12 cellular contexts compared by ENCODE assay signal in the genomic region with DNA sequence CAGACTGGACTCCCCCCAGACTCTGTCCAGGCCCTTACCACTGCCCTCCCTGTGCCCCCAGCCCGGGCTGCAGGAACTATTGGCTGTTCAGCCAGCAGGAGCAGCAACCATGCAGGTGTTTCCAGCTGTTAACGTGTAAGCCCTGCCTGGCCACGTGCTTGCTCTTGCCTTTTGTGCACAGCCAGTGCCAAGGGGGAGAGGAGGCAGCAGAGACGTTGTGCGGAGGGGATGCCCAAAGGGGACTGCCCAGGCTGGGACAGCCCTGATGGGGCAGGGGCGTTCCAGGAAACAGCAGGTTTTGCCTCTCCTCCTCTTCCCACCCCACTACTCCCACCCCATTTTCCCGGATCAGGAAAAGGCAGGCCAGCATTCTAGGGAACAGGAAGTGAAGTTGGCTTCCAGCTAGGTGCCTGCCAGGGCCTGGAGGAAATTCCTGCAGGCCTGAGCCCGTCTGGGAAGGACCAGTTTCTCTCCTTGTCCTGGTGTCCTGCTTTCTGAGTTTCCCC. TPM values are rescaled to one million over a fixed set of nuclear protein-coding genes. Genes with fewer than 3 reads are reported as not detected.
DNase-seq lines count a peak whose midpoint lies in the region; ATAC-seq and TF ChIP-seq lines count a peak whose summit lies in the region.
"Had no signal": no experiment of that assay in that cellular context is flagged by ENCODE, and none has a peak within 500 bp of the region (broad histone marks: within the 10 kb centered on the region; RNA-seq: fewer than 3 reads in every experiment).

No MANE protein-coding gene starts in this region.

- H3K27ac Mint-ChIP-seq in activated CD8-positive, alpha-beta T cell treated with anti-CD3 and anti-CD28 coated beads, Interleukin-2, amount 10 ng/mL, durations not matched to agents 7 days and 5 days: peak overlapping the region; percentile 34

- no peaks in the 10 kb centered on the region for H3K9me3 Mint-ChIP-seq in activated CD8-positive, alpha-beta T cell treated with anti-CD3 and anti-CD28 coated beads, Interleukin-2, amount 10 ng/mL, durations not matched to agents 7 days and 5 days (ENCODE audit: insufficient read depth)
- H3K9me3 Mint-ChIP-seq: activated naive CD4-positive, alpha-beta T cell treated with anti-CD3 and anti-CD28 coated beads, Interleukin-2, amount 50 U/mL, for 72 hours had no signal

- intact Hi-C loops in left ventricle myocardium superior (cut with micrococcal nuclease): no loop called here
- intact Hi-C loops in sciatic nerve (cut with DNase I): no loop called here

- POLR2A ChIA-PET in activated CD8-positive, alpha-beta T cell treated with anti-CD3 and anti-CD28 coated beads, Interleukin-2, amount 10 ng/mL, durations not matched to agents 7 days and 5 days (lab: Charles Lee): no interaction called here

- H3K27me3 ChIP-seq in GM06990 (replicated peaks; ENCODE audit: control insufficient read depth, insufficient read depth, low read length): no peaks in the 10 kb centered on the region

- no peak for TF ChIP-seq CTCF in GM06990 (IDR thresholded peaks at IDR 0.05; ENCODE audit: insufficient read depth, low read length, poor library complexity, severe bottlenecking)
- no peak for TF ChIP-seq CTCF in GM13976 (IDR thresholded peaks at IDR 0.05; ENCODE audit: borderline replicate concordance, control extremely low read depth, extremely low read depth, insufficient read depth, missing control alignments)

- ATAC-seq in activated CD8-positive, alpha-beta T cell treated with anti-CD3 and anti-CD28 coated beads, Interleukin-2, amount 10 ng/mL, durations not matched to agents 7 days and 5 days: no peak
- ATAC-seq in left ventricle myocardium superior (peak; percentile 7), sciatic nerve (no peak)
- ATAC-seq: activated naive CD4-positive, alpha-beta T cell treated with anti-CD3 and anti-CD28 coated beads, Interleukin-2, amount 50 U/mL, for 72 hours had no signal

- in situ Hi-C loops in GM13976 (cut with MboI; ENCODE audit: low sequenced_read_pairs, unreplicated experiment): no loop called here

- no peaks in the 10 kb centered on the region for H3K27me3 Mint-ChIP-seq in activated CD8-positive, alpha-beta T cell treated with anti-CD3 and anti-CD28 coated beads, Interleukin-2, amount 10 ng/mL, durations not matched to agents 7 days and 5 days (ENCODE audit: low read depth)

- H3K36me3 Mint-ChIP-seq in activated CD8-positive, alpha-beta T cell treated with anti-CD3 and anti-CD28 coated beads, Interleukin-2, amount 10 ng/mL, durations not matched to agents 7 days and 5 days (ENCODE audit: low read depth): peaks cover 57% of the 10 kb centered on the region

- peaks cover 23% of the 10 kb centered on the region for H3K36me3 ChIP-seq in GM06990 (ENCODE audit: control insufficient read depth, insufficient read depth, low read length)

- DNase-seq in GM06990 (ENCODE audit: extremely low read depth, insufficient read length) (peak; percentile 52), left ventricle myocardium superior (no peak), sciatic nerve (ENCODE audit: low spot score) (peak; percentile 51), Kasumi-1 (lab: John Stamatoyannopoulos, UW) (no peak), DMS 273 (lab: John Stamatoyannopoulos, UW; ENCODE audit: unreplicated experiment) (no peak), NCI-H774 (lab: John Stamatoyannopoulos, UW) (no peak), GM13976 (ENCODE audit: low spot score) (no peak)
- no peak for DNase-seq in activated CD8-positive, alpha-beta T cell treated with anti-CD3 and anti-CD28 coated beads, Interleukin-2, amount 10 ng/mL, durations not matched to agents 7 days and 5 days
- DNase-seq: PC-9 had no signal

- H3K4me3 ChIP-seq in GM06990 (replicated peaks; ENCODE audit: low read depth, low read length): no peak overlapping the region
- H3K4me3 ChIP-seq: PC-9 had no signal

- CTCF ChIA-PET in activated CD8-positive, alpha-beta T cell treated with anti-CD3 and anti-CD28 coated beads, Interleukin-2, amount 10 ng/mL, durations not matched to agents 7 days and 5 days (lab: Charles Lee): no interaction called here

- H3K4me3 Mint-ChIP-seq in activated CD8-positive, alpha-beta T cell treated with anti-CD3 and anti-CD28 coated beads, Interleukin-2, amount 10 ng/mL, durations not matched to agents 7 days and 5 days: no peak overlapping the region

- H3K4me1 Mint-ChIP-seq in activated CD8-positive, alpha-beta T cell treated with anti-CD3 and anti-CD28 coated beads, Interleukin-2, amount 10 ng/mL, durations not matched to agents 7 days and 5 days (ENCODE audit: low read depth): peaks cover 30% of the 10 kb centered on the region

RNA-seq across cellular contexts. Expression of gene LASP1, which starts 38.9 kb away (rescaled TPM):
- 100 to 1,000 TPM; 268 to 276 TPM for total RNA-seq in activated CD8-positive, alpha-beta T cell treated with anti-CD3 and anti-CD28 coated beads, Interleukin-2, amount 10 ng/mL, durations not matched to agents 7 days and 5 days
- total RNA-seq in left ventricle myocardium superior: 28.4 TPM
- total RNA-seq in sciatic nerve: 127 TPM

RNA-seq across cellular contexts. Expression of gene RPL23, which starts 55.2 kb away (rescaled TPM):
- total RNA-seq in activated CD8-positive, alpha-beta T cell treated with anti-CD3 and anti-CD28 coated beads, Interleukin-2, amount 10 ng/mL, durations not matched to agents 7 days and 5 days: 1,000 to 10,000 TPM; 1,130 to 1,164 TPM
- total RNA-seq in left ventricle myocardium superior (799 TPM), sciatic nerve (1,106 TPM)

RNA-seq across cellular contexts. Expression of gene FBXO47, which starts 58.5 kb away (rescaled TPM):
- total RNA-seq in activated CD8-positive, alpha-beta T cell treated with anti-CD3 and anti-CD28 coated beads, Interleukin-2, amount 10 ng/mL, durations not matched to agents 7 days and 5 days: not detected
- total RNA-seq in left ventricle myocardium superior: not detected
- total RNA-seq in sciatic nerve: not detected
- total RNA-seq: lower leg skin, PC-9, temporal lobe had no signal

Comparison
In these comparisons a context has a peak if more than half of its experiments do, and no peak if none do; other contexts are left out.
1. DNase-seq: peak in GM06990 (single experiment) and sciatic nerve (single experiment); none in activated CD8-positive, alpha-beta T cell treated with anti-CD3 and anti-CD28 coated beads, Interleukin-2, amount 10 ng/mL, durations not matched to agents 7 days and 5 days (single experiment), left ventricle myocardium superior (single experiment), Kasumi-1 (0 of 2), DMS 273 (single experiment), NCI-H774 (single experiment) and GM13976 (single experiment).